Comparison of ENCODE assay signal across 7 cellular contexts in the genomic region with DNA sequence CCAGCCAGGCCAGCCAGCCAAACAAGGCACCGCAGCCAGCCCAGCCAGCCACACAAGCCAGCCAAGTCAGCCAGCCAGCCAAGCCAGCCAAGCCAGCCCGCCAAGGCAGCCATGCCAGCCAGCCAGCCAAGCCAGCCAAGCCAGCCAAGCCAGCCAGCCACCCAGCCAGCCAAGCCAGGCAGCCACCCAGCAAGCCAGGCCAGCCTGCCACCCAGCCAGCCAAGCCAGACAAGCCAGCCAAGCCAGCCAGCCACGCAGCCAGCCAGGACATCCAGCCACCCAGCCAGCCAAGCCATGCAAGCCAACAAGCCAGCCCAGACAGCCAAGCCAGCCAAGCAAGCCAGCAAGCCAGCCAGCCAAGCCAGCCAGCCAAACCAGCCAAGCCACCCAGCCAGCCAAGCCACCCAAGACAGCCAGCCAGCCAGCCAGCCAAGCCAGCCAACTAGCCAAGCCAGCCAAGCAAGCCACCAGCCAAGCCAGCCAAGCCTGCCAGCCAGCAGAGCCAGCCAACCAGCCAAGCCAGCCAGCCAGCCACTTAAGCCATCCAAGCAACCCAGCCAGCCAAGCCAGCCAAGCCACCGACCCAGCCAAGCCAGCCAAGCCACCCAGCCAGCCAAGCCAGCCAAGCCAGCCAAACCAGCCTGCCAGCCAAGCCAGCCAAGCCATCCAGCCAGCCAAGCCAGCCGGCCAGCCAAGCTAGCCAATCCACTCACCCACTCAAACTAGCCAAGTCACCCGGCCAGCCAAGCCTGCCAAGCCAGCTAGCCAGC.
A peak's percentile ranks its signal among the peaks of the same experiment; 100 is the strongest.
DNase-seq lines count a peak whose midpoint lies in the region; FAIRE-seq and TF ChIP-seq lines count a peak whose summit lies in the region.
"Not testable (repeated sequence)": the region's sequence is repeated elsewhere in the genome, so short reads cannot be mapped to it uniquely, and the experiment has no call there.

No MANE protein-coding gene starts in this region.

- H3K79me1 ChIP-seq in neuronal stem cell (ENCODE audit: low read depth, low read length), result not testable (repeated sequence)

- not testable (repeated sequence) for H2BK120ac ChIP-seq in neuronal stem cell (ENCODE audit: low read depth, low read length)

- intact Hi-C loops in activated CD4-positive, alpha-beta T cell treated with anti-CD3 and anti-CD28 coated beads, Interleukin-2, amount 10 ng/mL, durations not matched to agents 24 days and 14 days (cut with micrococcal nuclease); kidney (cut with DNase I); spleen (cut with DNase I; ENCODE audit: low total_unique reads): not testable (repeated sequence)

- TF ChIP-seq POLR2A in spleen (IDR thresholded peaks at IDR 0.05), result not testable (repeated sequence)

- not testable (repeated sequence) for H3K27me3 Mint-ChIP-seq in activated CD4-positive, alpha-beta T cell treated with anti-CD3 and anti-CD28 coated beads, Interleukin-2, amount 10 ng/mL, durations not matched to agents 24 days and 14 days; endodermal cell (ENCODE audit: insufficient read depth)

- H3K4me2 ChIP-seq in neuronal stem cell (ENCODE audit: insufficient read depth, low read length, poor library complexity, severe bottlenecking), result not testable (repeated sequence)

- H3K9me3 Mint-ChIP-seq in activated CD4-positive, alpha-beta T cell treated with anti-CD3 and anti-CD28 coated beads, Interleukin-2, amount 10 ng/mL, durations not matched to agents 24 days and 14 days, result not testable (repeated sequence)
- peaks cover 32% of the 10 kb centered on the region for H3K9me3 Mint-ChIP-seq in endodermal cell

- H3K4me1 Mint-ChIP-seq in activated CD4-positive, alpha-beta T cell treated with anti-CD3 and anti-CD28 coated beads, Interleukin-2, amount 10 ng/mL, durations not matched to agents 24 days and 14 days; endodermal cell: not testable (repeated sequence)

- peak; percentile 2 for DNase-seq in Ammon's horn (ENCODE audit: low spot score)
- peak; percentile 10 for DNase-seq in GM20000 (ENCODE audit: low spot score)
- DNase-seq in activated CD4-positive, alpha-beta T cell treated with anti-CD3 and anti-CD28 coated beads, Interleukin-2, amount 10 ng/mL, durations not matched to agents 24 days and 14 days, result peak; percentile 48
- DNase-seq in endodermal cell, result peak; percentile 38
- DNase-seq in kidney, result peak; percentile 74
- DNase-seq in neuronal stem cell (ENCODE audit: low spot score), result not testable (repeated sequence)
- peak; percentile 71 for DNase-seq in spleen

- not testable (repeated sequence) for H3K27ac Mint-ChIP-seq in activated CD4-positive, alpha-beta T cell treated with anti-CD3 and anti-CD28 coated beads, Interleukin-2, amount 10 ng/mL, durations not matched to agents 24 days and 14 days; endodermal cell

- TF ChIP-seq CTCF in GM20000 (IDR thresholded peaks at IDR 0.05; ENCODE audit: extremely low read depth, missing control alignments); endodermal cell (conservative IDR thresholded peaks at IDR 0.05); kidney (IDR thresholded peaks at IDR 0.05; ENCODE audit: borderline replicate concordance, extremely low read depth, insufficient read depth); spleen (IDR thresholded peaks at IDR 0.05 in 8 of 11, conservative IDR thresholded peaks at IDR 0.05 in 3 of 11): not testable (repeated sequence)

- not testable (repeated sequence) for H2BK5ac ChIP-seq in neuronal stem cell (ENCODE audit: low read length)

- H3K36me3 ChIP-seq in endodermal cell (ENCODE audit: control insufficient read depth, insufficient read depth, low read length); kidney (ENCODE audit: control insufficient read depth in 1 of 2, insufficient read depth in 2 of 2, low read length in 2 of 2); neuronal stem cell (replicated peaks in 1 of 2; ENCODE audit: control insufficient read depth in 2 of 2, insufficient read depth in 2 of 2, low read length in 2 of 2); spleen: not testable (repeated sequence)

- H3K23ac ChIP-seq in neuronal stem cell (ENCODE audit: low read depth, low read length, poor library complexity), result not testable (repeated sequence)

- H2AFZ ChIP-seq in neuronal stem cell (ENCODE audit: low read length), result not testable (repeated sequence)

- not testable (repeated sequence) for H3K4me3 Mint-ChIP-seq in activated CD4-positive, alpha-beta T cell treated with anti-CD3 and anti-CD28 coated beads, Interleukin-2, amount 10 ng/mL, durations not matched to agents 24 days and 14 days; endodermal cell

- H3K14ac ChIP-seq in neuronal stem cell (ENCODE audit: low read length), result not testable (repeated sequence)

- not testable (repeated sequence) for H3K18ac ChIP-seq in neuronal stem cell (ENCODE audit: low read length)

- not testable (repeated sequence) for H2AK5ac ChIP-seq in neuronal stem cell (ENCODE audit: low read depth, low read length)

- not testable (repeated sequence) for H3K27ac ChIP-seq in endodermal cell (ENCODE audit: low read depth, low read length); kidney (ENCODE audit: low read depth in 2 of 2, low read length in 2 of 2); neuronal stem cell (replicated peaks; ENCODE audit: low read length); spleen

- FAIRE-seq in kidney (lab: Jason Lieb, UNC), result not testable (repeated sequence)

- H3K9me3 ChIP-seq in endodermal cell (ENCODE audit: control insufficient read depth, low read length); kidney (ENCODE audit: control insufficient read depth in 1 of 2, low read length in 2 of 2); neuronal stem cell (replicated peaks in 1 of 2; ENCODE audit: control insufficient read depth in 2 of 2, insufficient read depth in 1 of 2, low read depth in 1 of 2, low read length in 2 of 2): not testable (repeated sequence)
- H3K9me3 ChIP-seq in spleen, result peaks cover 0 to 20% (median 15%) of the 10 kb centered on the region in 8 donors

- not testable (repeated sequence) for H3K36me3 Mint-ChIP-seq in activated CD4-positive, alpha-beta T cell treated with anti-CD3 and anti-CD28 coated beads, Interleukin-2, amount 10 ng/mL, durations not matched to agents 24 days and 14 days (ENCODE audit: low read depth); endodermal cell (ENCODE audit: low read depth)

- H3K4me1 ChIP-seq in endodermal cell (ENCODE audit: control insufficient read depth, insufficient read depth, low read length); kidney (ENCODE audit: control insufficient read depth in 1 of 2, insufficient read depth in 1 of 2, low read depth in 1 of 2, low read length in 2 of 2); neuronal stem cell (ENCODE audit: control insufficient read depth in 2 of 2, insufficient read depth in 1 of 2, low read depth in 1 of 2, low read length in 2 of 2); spleen: not testable (repeated sequence)

- not testable (repeated sequence) for H4K91ac ChIP-seq in neuronal stem cell (ENCODE audit: low read depth, low read length, poor library complexity)

- not testable (repeated sequence) for H4K8ac ChIP-seq in neuronal stem cell (ENCODE audit: low read depth, low read length)

- peak overlapping the region; percentile 58 for H2BK12ac ChIP-seq in neuronal stem cell (ENCODE audit: low read length)

- H3K4me3 ChIP-seq in endodermal cell (ENCODE audit: low read length); kidney (ENCODE audit: low read length in 2 of 2); neuronal stem cell (ENCODE audit: low read length in 2 of 2); spleen: not testable (repeated sequence)

- H3K9ac ChIP-seq in endodermal cell (ENCODE audit: extremely low read depth, low read length, poor library complexity, severe bottlenecking); kidney (ENCODE audit: low read length in 2 of 2): not testable (repeated sequence)
- H3K9ac ChIP-seq in neuronal stem cell (ENCODE audit: low read depth, low read length, poor library complexity), result peak overlapping the region; percentile 21

- not testable (repeated sequence) for H3K4ac ChIP-seq in neuronal stem cell (ENCODE audit: low read length)

- not testable (repeated sequence) for H3K27me3 ChIP-seq in endodermal cell (ENCODE audit: control insufficient read depth, insufficient read depth, low read length, poor library complexity, severe bottlenecking); neuronal stem cell (ENCODE audit: control insufficient read depth in 3 of 3, insufficient read depth in 3 of 3, low read depth in 1 of 3, low read length in 3 of 3); spleen (replicated peaks in 1 of 7)

- WGBS in endodermal cell (ENCODE audit: insufficient coverage in 1 of 2, insufficient read length in 1 of 2), 2 experiments, result 88% methylated on average over 2 of the region's 6 CpGs; no CpG with 5 or more reads in 1 of the 2 experiments
- WGBS in neuronal stem cell (ENCODE audit: extremely low coverage in 2 of 2, insufficient read length in 2 of 2, insufficient replicate concordance in 1 of 2), 2 donors, result no CpG with 5 or more reads among the region's 6 CpGs
- 82 to 100% (median 93%) methylated on average over 1 to 6 of the region's 6 CpGs; no CpG with 5 or more reads in 1 of the 5 donors for WGBS in spleen, 5 donors

- not testable (repeated sequence) for H2BK15ac ChIP-seq in neuronal stem cell (ENCODE audit: low read length)
